8 cellular contexts compared by ENCODE assay signal in genomic region chr1:59020151-59020997, GRCh38.
DNase-seq lines count a peak whose midpoint lies in the region; ATAC-seq and TF ChIP-seq lines count a peak whose summit lies in the region.

No MANE protein-coding gene starts in this region.

- peak; percentile 92 for ATAC-seq in CD4-positive, alpha-beta T cell (ENCODE audit: poor library complexity)
- ATAC-seq in GM19463 (IDR thresholded peaks at IDR 0.05; ENCODE audit: unreplicated experiment) (peak; percentile 93), HG03565 (IDR thresholded peaks at IDR 0.05; ENCODE audit: unreplicated experiment) (peak; percentile 97), right lobe of liver (peak; percentile 88 to 94 (median 91))

- H3K27ac Mint-ChIP-seq in CD4-positive, alpha-beta T cell, result peak overlapping the region; percentile 88
- H3K27ac Mint-ChIP-seq in T-helper 2 cell treated with Interferon-gamma antibody and Interleukin-4, amounts not matched to agents 5 μg/mL and 100 μg/mL, for 36 hours, result peak overlapping the region; percentile 94

- TF ChIP-seq CTCF in CD4-positive, alpha-beta T cell (IDR thresholded peaks at IDR 0.05), result no peak
- no peak for TF ChIP-seq CTCF in right lobe of liver (IDR thresholded peaks at IDR 0.05)

- intact Hi-C loops in CD4-positive, alpha-beta T cell (cut with DNase I, micrococcal nuclease), result loop anchor here (10.0 kb wide), 2 partner anchors 76 to 236 kb away; partner anchors contain the start of gene JUN (in 1 of the 2)
- intact Hi-C loops in right lobe of liver (cut with DNase I), result no loop called here

- H3K4me1 Mint-ChIP-seq in CD4-positive, alpha-beta T cell (ENCODE audit: low read depth), result peaks cover 17% of the 10 kb centered on the region
- H3K4me1 Mint-ChIP-seq in T-helper 2 cell treated with Interferon-gamma antibody and Interleukin-4, amounts not matched to agents 5 μg/mL and 100 μg/mL, for 36 hours (ENCODE audit: low read depth), result peaks cover 47% of the 10 kb centered on the region

- CTCF ChIA-PET in CD4-positive, alpha-beta T cell (lab: Charles Lee), result interaction anchor here (1.2 kb wide), 1 partner anchor 42 kb away, joined by 3 read pairs; no protein-coding TSS in a partner anchor

- peak overlapping the region in 1 of 3 donors; percentile 23 for H3K4me3 ChIP-seq in right lobe of liver

- no peaks in the 10 kb centered on the region for H3K27me3 ChIP-seq in CD4-positive, alpha-beta T cell (ENCODE audit: control insufficient read depth, insufficient read depth, low read length)
- no peaks in the 10 kb centered on the region for H3K27me3 ChIP-seq in right lobe of liver

- H3K36me3 Mint-ChIP-seq in CD4-positive, alpha-beta T cell (ENCODE audit: low read depth), result no peaks in the 10 kb centered on the region
- H3K36me3 Mint-ChIP-seq in T-helper 2 cell treated with Interferon-gamma antibody and Interleukin-4, amounts not matched to agents 5 μg/mL and 100 μg/mL, for 36 hours (ENCODE audit: low read depth), result peaks cover 6% of the 10 kb centered on the region

- no peaks in the 10 kb centered on the region for H3K9me3 ChIP-seq in CD4-positive, alpha-beta T cell (ENCODE audit: control insufficient read depth, low read length)
- H3K9me3 ChIP-seq in right lobe of liver, result no peaks in the 10 kb centered on the region

- peak overlapping the region; percentile 83 for H3K4me3 Mint-ChIP-seq in CD4-positive, alpha-beta T cell
- H3K4me3 Mint-ChIP-seq in T-helper 2 cell treated with Interferon-gamma antibody and Interleukin-4, amounts not matched to agents 5 μg/mL and 100 μg/mL, for 36 hours, result peak overlapping the region; percentile 82

- TF ChIP-seq POLR2A in right lobe of liver (IDR thresholded peaks at IDR 0.05), result no peak

- POLR2A ChIA-PET in CD4-positive, alpha-beta T cell (lab: Charles Lee), result interaction anchor here (0.6 to 2.3 kb wide), 8 partner anchors 10 to 237 kb away, joined by 3 to 15 read pairs (median 3); partner anchors contain the start of gene JUN

- peaks cover 0 to 5% (median 2%) of the 10 kb centered on the region in 4 donors for H3K4me1 ChIP-seq in right lobe of liver

- WGBS in right lobe of liver (ENCODE audit: insufficient coverage, low coverage, low lambda C conversion rate, missing lambda C conversion rate), result 0% methylated on average over 1 of the region's 2 CpGs

- H3K27me3 Mint-ChIP-seq in CD4-positive, alpha-beta T cell, result no peaks in the 10 kb centered on the region
- no peaks in the 10 kb centered on the region for H3K27me3 Mint-ChIP-seq in T-helper 2 cell treated with Interferon-gamma antibody and Interleukin-4, amounts not matched to agents 5 μg/mL and 100 μg/mL, for 36 hours (ENCODE audit: low read depth)

- DNase-seq in CD4-positive, alpha-beta T cell, result peak; percentile 3 to 43 (median 32)
- DNase-seq in T-helper 2 cell treated with Interferon-gamma antibody and Interleukin-4, amounts not matched to agents 5 μg/mL and 100 μg/mL, for 36 hours (ENCODE audit: low spot score), result peak; percentile 64
- DNase-seq in brain pericyte (ENCODE audit: low read depth, low spot score), result peak; percentile 45
- peak in 1 of 3 donors; percentile 59 for DNase-seq in right lobe of liver
- peak; percentile 24 for DNase-seq in stimulated activated naive CD4-positive, alpha-beta T cell treated with Interleukin-2 at 50 U/mL for 16 hours (lab: John Stamatoyannopoulos, UW)
- no peak for DNase-seq in NCI-H1694 (lab: John Stamatoyannopoulos, UW)

- H3K27ac ChIP-seq in CD4-positive, alpha-beta T cell (ENCODE audit: low read depth, low read length), result peak overlapping the region; percentile 25
- H3K27ac ChIP-seq in right lobe of liver, result peak overlapping the region; percentile 60 to 80 (median 62)

- H3K9me3 Mint-ChIP-seq in CD4-positive, alpha-beta T cell, result peaks cover 3% of the 10 kb centered on the region
- peaks cover 4% of the 10 kb centered on the region for H3K9me3 Mint-ChIP-seq in T-helper 2 cell treated with Interferon-gamma antibody and Interleukin-4, amounts not matched to agents 5 μg/mL and 100 μg/mL, for 36 hours

- H3K36me3 ChIP-seq in right lobe of liver, result no peaks in the 10 kb centered on the region

Comparison
In these comparisons a context has a peak if more than half of its experiments do, and no peak if none do; other contexts are left out.
1. intact Hi-C loops: an anchor here in CD4-positive, alpha-beta T cell (10.0 kb wide); none called in right lobe of liver.